In genomic region chr15:63889831-63890230, GRCh38 we compare ENCODE assay signal across 14 cellular contexts. TPM values are rescaled to one million over a fixed set of nuclear protein-coding genes. Genes with fewer than 3 reads are reported as not detected.
A peak's percentile ranks its signal among the peaks of the same experiment; 100 is the strongest.
DNase-seq lines count a peak whose midpoint lies in the region; ATAC-seq and TF ChIP-seq lines count a peak whose summit lies in the region.
"Had no signal": no experiment of that assay in that cellular context is flagged by ENCODE, and none has a peak within 500 bp of the region (broad histone marks: within the 10 kb centered on the region; RNA-seq: fewer than 3 reads in every experiment).

No MANE protein-coding gene starts in this region.

- no peak overlapping the region for H4K91ac ChIP-seq in trophoblast cell (ENCODE audit: low read depth, low read length)

- H3K4me3 Mint-ChIP-seq in endodermal cell (no peak overlapping the region), osteocyte (ENCODE audit: unreplicated experiment) (no peak overlapping the region)
- no peak overlapping the region for H3K4me3 Mint-ChIP-seq in naive thymus-derived CD8-positive, alpha-beta T cell
- H3K4me3 Mint-ChIP-seq: CD8-positive, alpha-beta T cell had no signal

- H3K27ac ChIP-seq in endodermal cell (ENCODE audit: low read depth, low read length): no peak overlapping the region
- H3K27ac ChIP-seq in trophoblast cell (ENCODE audit: low read depth, low read length): no peak overlapping the region
- H3K27ac ChIP-seq: GM23248 had no signal

- DNase-seq in endodermal cell: peak; percentile 23
- no peak for DNase-seq in naive thymus-derived CD8-positive, alpha-beta T cell
- DNase-seq in trophoblast cell: no peak
- no peak for DNase-seq in NCI-H774 (lab: John Stamatoyannopoulos, UW)
- no peak for DNase-seq in sciatic nerve (ENCODE audit: low spot score)
- DNase-seq in osteocyte (ENCODE audit: extremely low spot score, unreplicated experiment): no peak
- DNase-seq: C1 segment of cervical spinal cord; Caco-2; CD8-positive, alpha-beta T cell; DMS153; DND-41; GM23248; H7; HCEC 1CT had no signal

- H3K27ac Mint-ChIP-seq in endodermal cell (no peak overlapping the region), osteocyte (ENCODE audit: unreplicated experiment) (no peak overlapping the region)
- peak overlapping the region in 6 of 10 donors; percentile 20 to 68 (median 43) for H3K27ac Mint-ChIP-seq in naive thymus-derived CD8-positive, alpha-beta T cell
- H3K27ac Mint-ChIP-seq: CD8-positive, alpha-beta T cell had no signal

- no peak overlapping the region for H3K4me2 ChIP-seq in trophoblast cell (ENCODE audit: low read length)

- peaks cover 22% of the 10 kb centered on the region for H3K27me3 ChIP-seq in endodermal cell (ENCODE audit: control insufficient read depth, insufficient read depth, low read length, poor library complexity, severe bottlenecking)
- H3K27me3 ChIP-seq in trophoblast cell (ENCODE audit: insufficient read depth, low read length): no peaks in the 10 kb centered on the region

- no peaks in the 10 kb centered on the region for H3K79me2 ChIP-seq in trophoblast cell (ENCODE audit: control insufficient read depth, insufficient read depth, low read length, poor library complexity)

- H3K27me3 Mint-ChIP-seq in endodermal cell (ENCODE audit: insufficient read depth) (peaks cover 28% of the 10 kb centered on the region), osteocyte (ENCODE audit: unreplicated experiment) (no peaks in the 10 kb centered on the region)
- no peaks in the 10 kb centered on the region for H3K27me3 Mint-ChIP-seq in naive thymus-derived CD8-positive, alpha-beta T cell

- intact Hi-C loops in sciatic nerve (cut with DNase I): no loop called here

- no peak overlapping the region for H2BK5ac ChIP-seq in trophoblast cell (ENCODE audit: low read depth, low read length, poor library complexity)

- H2BK12ac ChIP-seq in trophoblast cell (ENCODE audit: low read length): peak overlapping the region; percentile 42

- no peaks in the 10 kb centered on the region for H3K9me3 ChIP-seq in endodermal cell (ENCODE audit: control insufficient read depth, low read length)
- no peaks in the 10 kb centered on the region for H3K9me3 ChIP-seq in trophoblast cell (ENCODE audit: insufficient read depth, low read depth, low read length)
- H3K9me3 ChIP-seq: Caco-2 had no signal

- H3K36me3 ChIP-seq in endodermal cell (ENCODE audit: control insufficient read depth, insufficient read depth, low read length): no peaks in the 10 kb centered on the region
- H3K36me3 ChIP-seq in trophoblast cell (ENCODE audit: control insufficient read depth in 1 of 2, insufficient read depth in 2 of 2, low read length in 2 of 2): no peaks in the 10 kb centered on the region

- ATAC-seq in naive thymus-derived CD8-positive, alpha-beta T cell: no peak
- no peak for ATAC-seq in sciatic nerve
- ATAC-seq: CD8-positive, alpha-beta T cell had no signal

- H3K14ac ChIP-seq in trophoblast cell (ENCODE audit: low read length): no peak overlapping the region

- H3K9me3 Mint-ChIP-seq in endodermal cell (no peaks in the 10 kb centered on the region), osteocyte (ENCODE audit: unreplicated experiment) (no peaks in the 10 kb centered on the region)
- no peaks in the 10 kb centered on the region for H3K9me3 Mint-ChIP-seq in naive thymus-derived CD8-positive, alpha-beta T cell
- H3K9me3 Mint-ChIP-seq: CD8-positive, alpha-beta T cell had no signal

- no peak overlapping the region for H4K12ac ChIP-seq in trophoblast cell (ENCODE audit: low read depth, low read length)

- H3K4me1 ChIP-seq in endodermal cell (ENCODE audit: control insufficient read depth, insufficient read depth, low read length): no peaks in the 10 kb centered on the region
- H3K4me1 ChIP-seq in trophoblast cell (ENCODE audit: control insufficient read depth in 1 of 2, insufficient read depth in 2 of 2, low read length in 2 of 2): peaks cover 12 to 13% of the 10 kb centered on the region in 2 experiments
- H3K4me1 ChIP-seq: Caco-2 had no signal

- H3K9ac ChIP-seq in endodermal cell (ENCODE audit: extremely low read depth, low read length, poor library complexity, severe bottlenecking): no peak overlapping the region
- H3K9ac ChIP-seq in trophoblast cell (ENCODE audit: low read length): no peak overlapping the region
- H3K9ac ChIP-seq: GM23248 had no signal

- H3K18ac ChIP-seq in trophoblast cell (ENCODE audit: low read length): no peak overlapping the region

- H2BK120ac ChIP-seq in trophoblast cell (ENCODE audit: insufficient read depth, low read length, poor library complexity): peak overlapping the region; percentile 67

- H3K4me3 ChIP-seq in endodermal cell (ENCODE audit: low read length): no peak overlapping the region
- no peak overlapping the region for H3K4me3 ChIP-seq in trophoblast cell (ENCODE audit: low read depth, low read length)
- H3K4me3 ChIP-seq: GM23248 had no signal

- H3K4ac ChIP-seq in trophoblast cell (ENCODE audit: low read depth, low read length): no peak overlapping the region

- no peaks in the 10 kb centered on the region for H3K36me3 Mint-ChIP-seq in endodermal cell (ENCODE audit: low read depth)
- H3K36me3 Mint-ChIP-seq in naive thymus-derived CD8-positive, alpha-beta T cell: no peaks in the 10 kb centered on the region
- H3K36me3 Mint-ChIP-seq in osteocyte (ENCODE audit: unreplicated experiment): no peaks in the 10 kb centered on the region
- H3K36me3 Mint-ChIP-seq: CD8-positive, alpha-beta T cell had no signal

- H2AK5ac ChIP-seq in trophoblast cell (ENCODE audit: low read length): no peak overlapping the region

- WGBS in endodermal cell (ENCODE audit: insufficient coverage in 1 of 2, insufficient read length in 1 of 2), 2 experiments: 89 to 96% methylated on average over 5 of the region's 5 CpGs
- no CpG with 5 or more reads among the region's 5 CpGs for WGBS in trophoblast cell (ENCODE audit: extremely low coverage, insufficient coverage, insufficient read length)

- no peaks in the 10 kb centered on the region for H3K79me1 ChIP-seq in trophoblast cell (ENCODE audit: low read length)

- H3K4me1 Mint-ChIP-seq in endodermal cell (peaks cover 7% of the 10 kb centered on the region), osteocyte (ENCODE audit: unreplicated experiment) (peaks cover 4% of the 10 kb centered on the region)
- peaks cover 30 to 66% (median 60%) of the 10 kb centered on the region in 4 donors for H3K4me1 Mint-ChIP-seq in naive thymus-derived CD8-positive, alpha-beta T cell

- no peak overlapping the region for H2AFZ ChIP-seq in trophoblast cell (ENCODE audit: insufficient read depth, low read length, poor library complexity)
- H2AFZ ChIP-seq: GM23248 had no signal

- H3K23ac ChIP-seq in trophoblast cell (ENCODE audit: low read length): no peak overlapping the region

- no peak for TF ChIP-seq CTCF in endodermal cell (conservative IDR thresholded peaks at IDR 0.05)
- no peak for TF ChIP-seq CTCF in osteocyte (IDR thresholded peaks at IDR 0.05)

- no peak overlapping the region for H4K8ac ChIP-seq in trophoblast cell (ENCODE audit: low read depth, low read length)

- POLR2A ChIA-PET in naive thymus-derived CD8-positive, alpha-beta T cell (lab: Charles Lee): interaction anchor here (1.0 to 3.0 kb wide), 3 partner anchors 30 to 137 kb away, joined by 4 to 17 read pairs (median 4); no protein-coding TSS in a partner anchor

RNA-seq across cellular contexts. Expression of gene HERC1, which starts 56.1 kb away (rescaled TPM):
- total RNA-seq in endodermal cell (10 to 100 TPM; 31.3 to 34.6 TPM), sciatic nerve (160 TPM), osteocyte (93.3 and 100 TPM in 2 replicates)
- 30.0 TPM for polyA plus RNA-seq in endodermal cell (2013, experiment 1 of 2)
- polyA plus RNA-seq in endodermal cell (2013, experiment 2 of 2): 34.7 TPM
- 100 to 1,000 TPM; 147 to 162 TPM for total RNA-seq in naive thymus-derived CD8-positive, alpha-beta T cell
- polyA plus RNA-seq in naive thymus-derived CD8-positive, alpha-beta T cell: 10 to 100 TPM; 23.1 to 41.0 (median 38.9) TPM
- polyA plus RNA-seq in trophoblast cell (2013): 29.8 and 34.2 TPM in 2 replicates

Comparison
In these comparisons a context has a peak if more than half of its experiments do, and no peak if none do; other contexts are left out.
1. H3K27ac Mint-ChIP-seq: peak in naive thymus-derived CD8-positive, alpha-beta T cell (6 of 10); none in endodermal cell (single experiment) and osteocyte (single experiment).